ENCODE assay signal across 9 cellular contexts in genomic region chr17:82351713-82352488, GRCh38. TPM values are rescaled to one million over a fixed set of nuclear protein-coding genes. Genes with fewer than 3 reads are reported as not detected.
A peak's percentile ranks its signal among the peaks of the same experiment; 100 is the strongest.
DNase-seq lines count a peak whose midpoint lies in the region; TF ChIP-seq lines count a peak whose summit lies in the region.
"Had no signal": no experiment of that assay in that cellular context is flagged by ENCODE, and none has a peak within 500 bp of the region (broad histone marks: within the 10 kb centered on the region; RNA-seq: fewer than 3 reads in every experiment).

No MANE protein-coding gene starts in this region.

- H3K4me1 Mint-ChIP-seq in activated T-helper 1 cell treated with anti-CD3 and anti-CD28 coated beads, Interleukin-12 subunit alpha, Interleukin-12 subunit beta, Interleukin-2, Interleukin-4 antibody, amounts not matched to agents 30 ng/mL and 10 ng/mL and 1 ng/mL, durations not matched to agents 14 hours and 24 hours and 36 hours (ENCODE audit: low read depth) = no peaks in the 10 kb centered on the region

- no peak overlapping the region for H3K4me3 ChIP-seq in fibroblast of villous mesenchyme (ENCODE audit: low read depth, low read length)

- H3K9me3 Mint-ChIP-seq in activated T-helper 1 cell treated with anti-CD3 and anti-CD28 coated beads, Interleukin-12 subunit alpha, Interleukin-12 subunit beta, Interleukin-2, Interleukin-4 antibody, amounts not matched to agents 30 ng/mL and 10 ng/mL and 1 ng/mL, durations not matched to agents 14 hours and 24 hours and 36 hours = no peaks in the 10 kb centered on the region

- H3K27ac ChIP-seq in substantia nigra (ENCODE audit: low read depth, low read length, poor library complexity, severe bottlenecking) = no peak overlapping the region

- TF ChIP-seq CTCF in fibroblast of villous mesenchyme (IDR thresholded peaks at IDR 0.05; ENCODE audit: insufficient read depth, low read depth, low read length) = peak; percentile 88

- DNase-seq in NK-92 treated with Interleukin-12 subunit alpha and Interleukin-12 subunit beta, amount 100 ng/mL, for 24 hours (lab: John Stamatoyannopoulos, UW) = peak; percentile 50
- no peak for DNase-seq in NK-92 (lab: John Stamatoyannopoulos, UW; ENCODE audit: unreplicated experiment)
- peak; percentile 90 to 93 for DNase-seq in Kasumi-1 (lab: John Stamatoyannopoulos, UW)
- peak; percentile 74 for DNase-seq in RPMI7951 (ENCODE audit: low read depth)
- DNase-seq in activated T-helper 1 cell treated with anti-CD3 and anti-CD28 coated beads, Interleukin-12 subunit alpha, Interleukin-12 subunit beta, Interleukin-2, Interleukin-4 antibody, amounts not matched to agents 30 ng/mL and 10 ng/mL and 1 ng/mL, durations not matched to agents 14 hours and 24 hours and 36 hours (ENCODE audit: low spot score) = peak; percentile 73
- peak; percentile 91 for DNase-seq in fibroblast of villous mesenchyme (ENCODE audit: low read depth)
- DNase-seq in non-pigmented ciliary epithelial cell (ENCODE audit: low read depth) = peak; percentile 57
- DNase-seq in substantia nigra (lab: John Stamatoyannopoulos, UW) = peak in 47 of 49 donors; percentile 11 to 90 (median 64)

- H3K4me3 Mint-ChIP-seq in activated T-helper 1 cell treated with anti-CD3 and anti-CD28 coated beads, Interleukin-12 subunit alpha, Interleukin-12 subunit beta, Interleukin-2, Interleukin-4 antibody, amounts not matched to agents 30 ng/mL and 10 ng/mL and 1 ng/mL, durations not matched to agents 14 hours and 24 hours and 36 hours = no peak overlapping the region

- H3K27me3 Mint-ChIP-seq in activated T-helper 1 cell treated with anti-CD3 and anti-CD28 coated beads, Interleukin-12 subunit alpha, Interleukin-12 subunit beta, Interleukin-2, Interleukin-4 antibody, amounts not matched to agents 30 ng/mL and 10 ng/mL and 1 ng/mL, durations not matched to agents 14 hours and 24 hours and 36 hours (ENCODE audit: insufficient read depth) = no peaks in the 10 kb centered on the region

- intact Hi-C loops in activated T-helper 1 cell treated with anti-CD3 and anti-CD28 coated beads, Interleukin-12 subunit alpha, Interleukin-12 subunit beta, Interleukin-2, Interleukin-4 antibody, amounts not matched to agents 30 ng/mL and 10 ng/mL and 1 ng/mL, durations not matched to agents 14 hours and 24 hours and 36 hours (cut with micrococcal nuclease) = loop anchor here (1.0 to 2.0 kb wide), 5 partner anchors 35 to 202 kb away; no protein-coding TSS in a partner anchor

- no peak overlapping the region for H3K27ac Mint-ChIP-seq in activated T-helper 1 cell treated with anti-CD3 and anti-CD28 coated beads, Interleukin-12 subunit alpha, Interleukin-12 subunit beta, Interleukin-2, Interleukin-4 antibody, amounts not matched to agents 30 ng/mL and 10 ng/mL and 1 ng/mL, durations not matched to agents 14 hours and 24 hours and 36 hours

- no peaks in the 10 kb centered on the region for H3K36me3 Mint-ChIP-seq in activated T-helper 1 cell treated with anti-CD3 and anti-CD28 coated beads, Interleukin-12 subunit alpha, Interleukin-12 subunit beta, Interleukin-2, Interleukin-4 antibody, amounts not matched to agents 30 ng/mL and 10 ng/mL and 1 ng/mL, durations not matched to agents 14 hours and 24 hours and 36 hours (ENCODE audit: low read depth)

RNA-seq across cellular contexts. Expression of gene TEX19, which starts 7.1 kb away (rescaled TPM):
- 0.24 TPM in 1 of 2 replicates, not detected in the other for total RNA-seq in RPMI7951 (2014; rRNA removed; shearing (Covaris generic))
- total RNA-seq in activated T-helper 1 cell treated with anti-CD3 and anti-CD28 coated beads, Interleukin-12 subunit alpha, Interleukin-12 subunit beta, Interleukin-2, Interleukin-4 antibody, amounts not matched to agents 30 ng/mL and 10 ng/mL and 1 ng/mL, durations not matched to agents 14 hours and 24 hours and 36 hours = 0.10 TPM in 1 of 2 replicates, not detected in the other
- total RNA-seq in fibroblast of villous mesenchyme = under 0.01 TPM in 1 of 2 replicates, not detected in the other
- total RNA-seq: urinary bladder had no signal

RNA-seq across cellular contexts. Expression of gene SECTM1, which starts 18.3 kb away (rescaled TPM):
- total RNA-seq in RPMI7951 (2014; rRNA removed; shearing (Covaris generic)) = 17.2 and 19.7 TPM in 2 replicates
- 3.3 and 4.2 TPM in 2 replicates for total RNA-seq in activated T-helper 1 cell treated with anti-CD3 and anti-CD28 coated beads, Interleukin-12 subunit alpha, Interleukin-12 subunit beta, Interleukin-2, Interleukin-4 antibody, amounts not matched to agents 30 ng/mL and 10 ng/mL and 1 ng/mL, durations not matched to agents 14 hours and 24 hours and 36 hours
- 11.9 and 24.2 TPM in 2 replicates for total RNA-seq in fibroblast of villous mesenchyme

RNA-seq across cellular contexts. Expression of gene UTS2R, which starts 19.7 kb away (rescaled TPM):
- not detected in 2 replicates for total RNA-seq in RPMI7951 (2014; rRNA removed; shearing (Covaris generic))
- 0.20 TPM in 1 of 2 replicates, not detected in the other for total RNA-seq in activated T-helper 1 cell treated with anti-CD3 and anti-CD28 coated beads, Interleukin-12 subunit alpha, Interleukin-12 subunit beta, Interleukin-2, Interleukin-4 antibody, amounts not matched to agents 30 ng/mL and 10 ng/mL and 1 ng/mL, durations not matched to agents 14 hours and 24 hours and 36 hours
- not detected in 2 replicates for total RNA-seq in fibroblast of villous mesenchyme
- total RNA-seq: urinary bladder had no signal

RNA-seq across cellular contexts. Expression of gene CD7, which starts 34.5 kb away (rescaled TPM):
- total RNA-seq in RPMI7951 (2014; rRNA removed; shearing (Covaris generic)) = not detected in 2 replicates
- 454 and 455 TPM in 2 replicates for total RNA-seq in activated T-helper 1 cell treated with anti-CD3 and anti-CD28 coated beads, Interleukin-12 subunit alpha, Interleukin-12 subunit beta, Interleukin-2, Interleukin-4 antibody, amounts not matched to agents 30 ng/mL and 10 ng/mL and 1 ng/mL, durations not matched to agents 14 hours and 24 hours and 36 hours
- not detected in 2 replicates for total RNA-seq in fibroblast of villous mesenchyme
